8 cellular contexts compared by ENCODE assay signal in the genomic region with DNA sequence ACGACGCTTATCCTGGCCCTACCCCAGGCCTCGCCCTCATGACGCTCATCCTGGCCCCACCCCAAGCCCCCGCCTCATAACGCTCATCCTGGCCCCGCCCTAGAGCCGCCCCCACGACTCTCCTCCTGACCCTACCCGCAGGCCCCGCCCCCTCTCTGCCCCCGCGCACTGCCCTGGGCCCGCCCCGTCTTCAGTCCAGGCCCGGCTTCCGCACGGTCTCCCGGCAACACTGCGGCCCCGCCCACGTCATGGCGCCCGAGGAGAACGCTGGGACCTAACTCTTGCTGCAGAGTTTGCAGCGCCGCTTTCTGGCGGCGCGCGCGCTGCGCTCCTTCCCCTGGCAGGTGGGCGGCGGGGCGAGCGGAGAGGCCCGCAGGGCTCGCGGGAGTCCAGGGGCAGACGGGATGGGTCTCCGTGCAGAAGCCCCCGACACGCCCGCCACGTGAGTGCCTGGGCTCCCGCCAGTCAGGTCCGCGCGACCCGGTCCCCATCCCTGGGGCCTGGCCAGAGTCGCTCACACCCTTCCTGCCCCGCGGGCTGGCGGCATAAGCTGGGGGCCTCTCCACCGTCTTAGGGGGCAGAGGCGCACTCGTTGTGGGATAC. TPM values are rescaled to one million over a fixed set of nuclear protein-coding genes. Genes with fewer than 3 reads are reported as not detected.
DNase-seq lines count a peak whose midpoint lies in the region; ATAC-seq, FAIRE-seq and TF ChIP-seq lines count a peak whose summit lies in the region.

No MANE protein-coding gene starts in this region.

- H3K4me1 ChIP-seq in GM12878 (ENCODE audit: control insufficient read depth, insufficient read depth, low read length): no peaks in the 10 kb centered on the region

- no peaks in the 10 kb centered on the region for H4K20me1 ChIP-seq in GM12878 (ENCODE audit: control insufficient read depth, insufficient read depth)

- RAD21 ChIA-PET in GM12878 (lab: Charles Lee; ENCODE audit: unreplicated experiment): interaction anchor here (0.6 kb wide), 1 partner anchor 82 kb away, joined by 3 read pairs; no protein-coding TSS in a partner anchor

- H3K4me2 ChIP-seq in GM12878 (ENCODE audit: control insufficient read depth, insufficient read depth): peak overlapping the region; percentile 72; the same call in 1 of the 2 replicates

- no peaks in the 10 kb centered on the region for H3K79me2 ChIP-seq in GM12878 (ENCODE audit: control insufficient read depth, insufficient read depth, low read length)

- ATAC-seq in HG02840 (IDR thresholded peaks at IDR 0.05; ENCODE audit: low FRiP score, unreplicated experiment) (peak; percentile 81), GM12878 (peak; percentile 97)

- POLR2A ChIA-PET in GM12878 (lab: Charles Lee): no interaction called here

- CTCF ChIA-PET in GM12878 (lab: Yijun Ruan, JAX): interaction anchor here (0.6 to 0.8 kb wide), 2 partner anchors 12 to 150 kb away, joined by 3 to 4 read pairs; no protein-coding TSS in a partner anchor

- in situ Hi-C loops in GM12878 (cut with MboI): loop anchor here (10.0 kb wide), 2 partner anchors 322 to 558 kb away; partner anchors contain the start of genes OSBPL11 and ZXDC

- peak overlapping the region; percentile 85 for H2AFZ ChIP-seq in GM12878 (ENCODE audit: control insufficient read depth, low read depth, low read length)

- no TSS peak for BruUV-seq in GM12878 (replicated peaks; lab: Mats Ljungman, UMichigan)

- peak; percentile 32 to 49 (median 43); a peak in 4 of 6 replicates for TF ChIP-seq CTCF in GM12878 (IDR thresholded peaks at IDR 0.05 in 2 of 3, conservative IDR thresholded peaks at IDR 0.05 in 1 of 3; ENCODE audit: control insufficient read depth in 2 of 3, extremely low read depth in 1 of 3, insufficient read depth in 1 of 3, low read depth in 3 of 3, low read length in 3 of 3)

- no peak for FAIRE-seq in GM12878 (lab: Jason Lieb, UNC)

- intact Hi-C loops in GM12878 (cut with micrococcal nuclease; ENCODE audit: unreplicated experiment): loop anchor here (2.0 to 10.0 kb wide), 3 partner anchors 168 to 322 kb away; partner anchors contain the start of genes OSBPL11 and SLC41A3

- peak overlapping the region; percentile 59 for H3K9ac ChIP-seq in GM12878 (ENCODE audit: control insufficient read depth, insufficient read depth, low read length)

- H3K36me3 ChIP-seq in GM12878 (ENCODE audit: control insufficient read depth in 2 of 2, insufficient read depth in 2 of 2, low read length in 1 of 2): no peaks in the 10 kb centered on the region

- TF ChIP-seq EP300 in GM12878 (IDR thresholded peaks at IDR 0.05; ENCODE audit: borderline replicate concordance in 1 of 2, control insufficient read depth in 1 of 2, low read depth in 2 of 2, low read length in 2 of 2): no peak

- H3K4me3 ChIP-seq in GM12878: peak overlapping the region; percentile 67

- TF ChIP-seq POLR2A in GM12878 (IDR thresholded peaks at IDR 0.05; ENCODE audit: low read depth, low read length): peak; percentile 56

- no peaks in the 10 kb centered on the region for H3K9me3 ChIP-seq in GM12878 (replicated peaks; ENCODE audit: control insufficient read depth, insufficient read depth, low read length)

- peak; percentile 88 to 91 for DNase-seq in stimulated activated CD4-positive, alpha-beta T cell treated with anti-CD3 and anti-CD28 coated beads, Interleukin-12 subunit alpha, Interleukin-12 subunit beta, amount 100 ng/mL, for 24 hours (ENCODE audit: low read depth in 2 of 2)
- DNase-seq in stimulated activated CD4-positive, alpha-beta T cell treated with anti-CD3 and anti-CD28 coated beads, Interleukin-1b, Interleukin-23, amount 100 ng/mL, for 48 hours: no peak
- DNase-seq in NCI-H128 (lab: John Stamatoyannopoulos, UW; ENCODE audit: unreplicated experiment): peak; percentile 95
- DNase-seq in SKM-1 (lab: John Stamatoyannopoulos, UW; ENCODE audit: unreplicated experiment): peak; percentile 55
- peak; percentile 65 for DNase-seq in GM12878 (ENCODE audit: low read depth, low spot score)
- DNase-seq in hippocampal formation (lab: John Stamatoyannopoulos, UW): peak; percentile 81 to 98
- DNase-seq in retina: peak; percentile 91

- SMC1A ChIA-PET in GM12878 (lab: Charles Lee; ENCODE audit: uncharacterized antibody, unreplicated experiment): no interaction called here

- TF ChIP-seq RAD21 in GM12878 (IDR thresholded peaks at IDR 0.05; ENCODE audit: insufficient read depth, low read depth, low read length): peak; percentile 59

- WGBS in GM12878 (ENCODE audit: insufficient coverage, insufficient replicate concordance, low lambda C conversion rate, missing lambda C conversion rate): 1% methylated on average over 32 of the region's 58 CpGs

- H3K27me3 ChIP-seq in GM12878 (replicated peaks in 1 of 2; ENCODE audit: control insufficient read depth in 2 of 2, insufficient read depth in 2 of 2, low read length in 1 of 2): no peaks in the 10 kb centered on the region

- peak overlapping the region; percentile 56 for H3K27ac ChIP-seq in GM12878 (ENCODE audit: control insufficient read depth, insufficient read depth)

TF ChIP-seq in GM12878, 131 proteins besides CTCF, POLR2A, EP300 and RAD21 (continues in another document):
- TF ChIP-seq ZNF687 (IDR thresholded peaks at IDR 0.05): no peak
- no peak for TF ChIP-seq ZBTB4 (CRISPR knock-in tag; IDR thresholded peaks at IDR 0.05)
- no peak for TF ChIP-seq EZH2 (IDR thresholded peaks at IDR 0.05; ENCODE audit: borderline replicate concordance, control insufficient read depth, low read depth, low read length)
- no peak for TF ChIP-seq CHD4 (IDR thresholded peaks at IDR 0.05)
- TF ChIP-seq ZNF384 (IDR thresholded peaks at IDR 0.05; ENCODE audit: borderline replicate concordance, low read depth, low read length): no peak

RNA-seq across cellular contexts. Expression of gene ROPN1B, which starts 52.5 kb away (rescaled TPM):
- total RNA-seq in GM12878 (2013; cell fraction: nucleolus; rRNA removed): not detected in 2 replicates
- total RNA-seq in GM12878 (2014; rRNA removed): not detected in 2 replicates
- not detected in 2 replicates for total RNA-seq in GM12878 (2014; rRNA removed; fragmentation: Illumina TruSeq; extraction: Trizol)
- not detected in 2 replicates for total RNA-seq in GM12878 (2021)
- not detected for polyA plus RNA-seq in GM12878 (2011; ENCODE audit: low read depth)
- not detected in 2 replicates for polyA plus RNA-seq in GM12878 (2011; rRNA removed)
- polyA plus RNA-seq in GM12878 (2011; cell fraction: cytosol; rRNA removed): not detected in 2 replicates
- not detected in 2 replicates for polyA plus RNA-seq in GM12878 (2011; cell fraction: nucleus; rRNA removed)
- polyA plus RNA-seq in GM12878 (2012): not detected in 2 replicates
- polyA plus RNA-seq in GM12878 (2014; fragmentation: Illumina TruSeq; extraction: Trizol): not detected in 2 replicates
- polyA plus RNA-seq in GM12878 (2014; fragmentation: Nextera tagmentation; extraction: Ambion mirVana): not detected
- polyA plus RNA-seq in GM12878 (2014; rRNA removed): not detected in 2 replicates
- not detected for polyA plus RNA-seq in GM12878 (2016; fragmentation: Nextera tagmentation; extraction: Ambion mirVana)
- not detected in 2 replicates for polyA minus RNA-seq in GM12878 (2011; rRNA and poly(A)+ RNA removed)
- polyA minus RNA-seq in GM12878 (2011; cell fraction: cytosol; rRNA and poly(A)+ RNA removed): not detected in 2 replicates
- polyA minus RNA-seq in GM12878 (2011; cell fraction: nucleus; rRNA and poly(A)+ RNA removed): not detected in 2 replicates
